ENCODE assay signal across 16 cellular contexts in genomic region chr7:74293577-74293908, GRCh38. TPM values are rescaled to one million over a fixed set of nuclear protein-coding genes. Genes with fewer than 3 reads are reported as not detected.
A peak's percentile ranks its signal among the peaks of the same experiment; 100 is the strongest.
DNase-seq lines count a peak whose midpoint lies in the region; ATAC-seq and TF ChIP-seq lines count a peak whose summit lies in the region.
"Had no signal": no experiment of that assay in that cellular context is flagged by ENCODE, and none has a peak within 500 bp of the region (broad histone marks: within the 10 kb centered on the region; RNA-seq: fewer than 3 reads in every experiment).

No MANE protein-coding gene starts in this region.

- H3K27me3 ChIP-seq in HCT116 (ENCODE audit: insufficient read depth, low read length) = no peaks in the 10 kb centered on the region
- no peaks in the 10 kb centered on the region for H3K27me3 ChIP-seq in body of pancreas
- peaks cover 0 to 10% (median 0%) of the 10 kb centered on the region in 3 donors for H3K27me3 ChIP-seq in stomach
- H3K27me3 ChIP-seq: tibial nerve had no signal

- H3K27me3 Mint-ChIP-seq in mesothelial cell of epicardium (ENCODE audit: low read depth) = peaks cover 2% of the 10 kb centered on the region
- H3K27me3 Mint-ChIP-seq in activated CD4-positive, alpha-beta memory T cell treated with anti-CD3 and anti-CD28 coated beads for 36 hours = peaks cover 5% of the 10 kb centered on the region
- H3K27me3 Mint-ChIP-seq: CD4-positive, alpha-beta T cell had no signal

- no peak for TF ChIP-seq CTCF in HCT116 (IDR thresholded peaks at IDR 0.05 in 2 of 3, conservative IDR thresholded peaks at IDR 0.05 in 1 of 3; ENCODE audit: borderline replicate concordance in 1 of 3, insufficient read depth in 1 of 3, low read depth in 2 of 3, low read length in 2 of 3)
- no peak for TF ChIP-seq CTCF in body of pancreas (IDR thresholded peaks at IDR 0.05)
- TF ChIP-seq CTCF in mesothelial cell of epicardium (IDR thresholded peaks at IDR 0.05; ENCODE audit: unreplicated experiment) = no peak
- TF ChIP-seq CTCF in stomach (IDR thresholded peaks at IDR 0.05) = no peak

- H3K4me1 ChIP-seq in HCT116 (ENCODE audit: control insufficient read depth in 1 of 2, insufficient read depth in 2 of 2, low read length in 2 of 2) (peaks cover 58 to 71% of the 10 kb centered on the region in 2 experiments), body of pancreas (peaks cover 67% of the 10 kb centered on the region), stomach (peaks cover 54 to 71% (median 63%) of the 10 kb centered on the region in 4 donors)

- H3K79me2 ChIP-seq in HCT116 (ENCODE audit: insufficient read depth, low read length) = peaks cover 72% of the 10 kb centered on the region

- TF ChIP-seq POLR2A in HCT116 (IDR thresholded peaks at IDR 0.05; ENCODE audit: borderline replicate concordance, extremely low read depth, insufficient read depth, insufficient read length) (no peak), body of pancreas (IDR thresholded peaks at IDR 0.05) (no peak), stomach (IDR thresholded peaks at IDR 0.05) (no peak), GM18505 (IDR thresholded peaks at IDR 0.05; ENCODE audit: borderline replicate concordance, extremely low read depth, insufficient read depth, insufficient read length) (no peak)

- peak overlapping the region; percentile 94 for H3K4me2 ChIP-seq in HCT116 (ENCODE audit: low read length)
- H3K4me2 ChIP-seq: KMS-11 had no signal

- intact Hi-C loops in HCT116 (cut with micrococcal nuclease) = no loop called here
- intact Hi-C loops in body of pancreas (cut with DNase I) = no loop called here
- intact Hi-C loops in stomach (cut with DNase I; ENCODE audit: low total_unique reads) = no loop called here
- intact Hi-C loops in activated CD4-positive, alpha-beta memory T cell treated with anti-CD3 and anti-CD28 coated beads for 36 hours (cut with micrococcal nuclease) = no loop called here

- no peaks in the 10 kb centered on the region for H3K9me2 ChIP-seq in HCT116 (ENCODE audit: insufficient read depth)

- RAD21 ChIA-PET in HCT116 (lab: Charles Lee; ENCODE audit: low non-redundant PET in 1 of 2, low total read pairs in 2 of 2, uncharacterized antibody in 2 of 2, unreplicated experiment in 2 of 2) = interaction anchor here (0.6 to 0.7 kb wide), 2 partner anchors 15 to 112 kb away, joined by 3 to 4 read pairs; no protein-coding TSS in a partner anchor

- no peak for ATAC-seq in HCT116
- no peak for ATAC-seq in body of pancreas
- ATAC-seq in GM18505 (IDR thresholded peaks at IDR 0.05; ENCODE audit: unreplicated experiment) = no peak
- ATAC-seq in HG03378 (IDR thresholded peaks at IDR 0.05; ENCODE audit: unreplicated experiment) = no peak
- ATAC-seq: activated T-cell treated with anti-CD3 and anti-CD28 coated beads, Interleukin-2, amount 50 U/mL, for 72 hours had no signal

- no peaks in the 10 kb centered on the region for H3K9me3 Mint-ChIP-seq in mesothelial cell of epicardium
- no peaks in the 10 kb centered on the region for H3K9me3 Mint-ChIP-seq in activated CD4-positive, alpha-beta memory T cell treated with anti-CD3 and anti-CD28 coated beads for 36 hours
- H3K9me3 Mint-ChIP-seq: activated T-cell treated with anti-CD3 and anti-CD28 coated beads, Interleukin-2, amount 50 U/mL, for 72 hours; CD4-positive, alpha-beta T cell; T-helper 2 cell treated with Interferon-gamma antibody and Interleukin-4, amounts not matched to agents 5 μg/mL and 100 μg/mL, for 36 hours had no signal

- peak overlapping the region; percentile 57 for H3K9ac ChIP-seq in HCT116 (ENCODE audit: low read length)
- H3K9ac ChIP-seq: KMS-11 had no signal

- H3K4me3 ChIP-seq in HCT116 (replicated peaks in 1 of 2; ENCODE audit: low read depth in 1 of 2, low read length in 2 of 2) = peak overlapping the region in 1 of 2 experiments; percentile 48; a peak in 2 of 4 replicates
- no peak overlapping the region for H3K4me3 ChIP-seq in body of pancreas
- peak overlapping the region; percentile 13 to 35 (median 20) for H3K4me3 ChIP-seq in stomach
- H3K4me3 ChIP-seq: prostate gland had no signal

- no peak for TF ChIP-seq EP300 in stomach (IDR thresholded peaks at IDR 0.05)

- no peaks in the 10 kb centered on the region for H4K20me1 ChIP-seq in HCT116 (ENCODE audit: insufficient read depth)

- H2AFZ ChIP-seq in HCT116 (ENCODE audit: low read depth, low read length, poor library complexity, severe bottlenecking) = no peak overlapping the region

- no peak for TF ChIP-seq RAD21 in HCT116 (IDR thresholded peaks at IDR 0.05; ENCODE audit: low read depth)

- H3K4me1 Mint-ChIP-seq in mesothelial cell of epicardium = peaks cover 15% of the 10 kb centered on the region
- H3K4me1 Mint-ChIP-seq in activated CD4-positive, alpha-beta memory T cell treated with anti-CD3 and anti-CD28 coated beads for 36 hours (ENCODE audit: low read depth) = peaks cover 9% of the 10 kb centered on the region

- H3K9me3 ChIP-seq in HCT116 (ENCODE audit: control insufficient read depth in 1 of 2, insufficient read depth in 1 of 2, low read depth in 1 of 2, low read length in 2 of 2) (no peaks in the 10 kb centered on the region), body of pancreas (no peaks in the 10 kb centered on the region), stomach (no peaks in the 10 kb centered on the region)
- H3K9me3 ChIP-seq: prostate gland, tibial nerve had no signal

- peak overlapping the region; percentile 5 for H3K27ac Mint-ChIP-seq in mesothelial cell of epicardium
- H3K27ac Mint-ChIP-seq in activated CD4-positive, alpha-beta memory T cell treated with anti-CD3 and anti-CD28 coated beads for 36 hours = no peak overlapping the region
- H3K27ac Mint-ChIP-seq: activated T-cell treated with anti-CD3 and anti-CD28 coated beads, Interleukin-2, amount 50 U/mL, for 72 hours; CD4-positive, alpha-beta T cell; T-helper 2 cell treated with Interferon-gamma antibody and Interleukin-4, amounts not matched to agents 5 μg/mL and 100 μg/mL, for 36 hours had no signal

- H3K36me3 Mint-ChIP-seq in mesothelial cell of epicardium = peaks cover 2% of the 10 kb centered on the region
- no peaks in the 10 kb centered on the region for H3K36me3 Mint-ChIP-seq in activated CD4-positive, alpha-beta memory T cell treated with anti-CD3 and anti-CD28 coated beads for 36 hours

- CTCF ChIA-PET in HCT116 (lab: Charles Lee) = no interaction called here
- CTCF ChIA-PET in activated CD4-positive, alpha-beta memory T cell treated with anti-CD3 and anti-CD28 coated beads for 36 hours (lab: Charles Lee) = no interaction called here

- H3K36me3 ChIP-seq in HCT116 (ENCODE audit: control insufficient read depth in 1 of 2, insufficient read depth in 2 of 2, low read length in 2 of 2) (no peaks in the 10 kb centered on the region), body of pancreas (replicated peaks in 1 of 2; ENCODE audit: insufficient read depth in 1 of 2, low read depth in 2 of 2) (no peaks in the 10 kb centered on the region), stomach (peaks cover 0 to 7% (median 0%) of the 10 kb centered on the region in 4 donors)
- H3K36me3 ChIP-seq: prostate gland had no signal

- whole genome bisulfite sequencing in body of pancreas, 2 donors = 41 to 55% methylated on average over 4 of the region's 4 CpGs
- 57 to 68% (median 63%) methylated on average over 4 of the region's 4 CpGs for WGBS in stomach, 5 donors

- POLR2A ChIA-PET in HCT116 (lab: Charles Lee) = no interaction called here
- POLR2A ChIA-PET in activated CD4-positive, alpha-beta memory T cell treated with anti-CD3 and anti-CD28 coated beads for 36 hours (lab: Charles Lee) = no interaction called here

- H3K27ac ChIP-seq in HCT116 (ENCODE audit: low read depth, low read length) = peak overlapping the region; percentile 84
- peak overlapping the region; percentile 76 to 88 (median 82) for H3K27ac ChIP-seq in body of pancreas
- H3K27ac ChIP-seq in stomach = peak overlapping the region; percentile 70 to 91 (median 83)
- H3K27ac ChIP-seq: KMS-11, prostate gland had no signal

- no peak for DNase-seq in HCT116 (ENCODE audit: low read depth, low spot score)
- DNase-seq in body of pancreas = peak in 1 of 4 donors; percentile 18
- no peak for DNase-seq in mesothelial cell of epicardium (ENCODE audit: low spot score in 2 of 2, unreplicated experiment in 2 of 2)
- DNase-seq in stomach = no peak
- no peak for DNase-seq in activated CD4-positive, alpha-beta memory T cell treated with anti-CD3 and anti-CD28 coated beads for 36 hours
- DNase-seq: activated CD4-positive, alpha-beta T cell treated with anti-CD3 and anti-CD28 coated beads, Interleukin-2, amount 50 U/mL, for 1 hour; activated T-cell treated with anti-CD3 and anti-CD28 coated beads, Interleukin-2, amount 50 U/mL, for 72 hours; CD4-positive, alpha-beta T cell; hippocampal formation; NCI-H1694 treated with DMSO at 0.1 percent for 48 hours had no signal

- BruUV-seq in HCT116 (replicated peaks; lab: Mats Ljungman, UMichigan) = no TSS peak

- H3K4me3 Mint-ChIP-seq in mesothelial cell of epicardium = no peak overlapping the region
- no peak overlapping the region for H3K4me3 Mint-ChIP-seq in activated CD4-positive, alpha-beta memory T cell treated with anti-CD3 and anti-CD28 coated beads for 36 hours
- H3K4me3 Mint-ChIP-seq: activated T-cell treated with anti-CD3 and anti-CD28 coated beads, Interleukin-2, amount 50 U/mL, for 72 hours; CD4-positive, alpha-beta T cell; T-helper 2 cell treated with Interferon-gamma antibody and Interleukin-4, amounts not matched to agents 5 μg/mL and 100 μg/mL, for 36 hours had no signal

TF ChIP-seq in HCT116, 20 proteins besides CTCF, POLR2A, EP300 and RAD21 (continues in another document):
- no peak for TF ChIP-seq YY1 (IDR thresholded peaks at IDR 0.05; ENCODE audit: extremely low read depth, insufficient replicate concordance, low read depth, low read length)
- TF ChIP-seq TCF7L2 (IDR thresholded peaks at IDR 0.05; ENCODE audit: borderline replicate concordance, extremely low read depth, insufficient read depth, insufficient read length) = no peak
- no peak for TF ChIP-seq JUND (IDR thresholded peaks at IDR 0.05)
- no peak for TF ChIP-seq SIN3A (IDR thresholded peaks at IDR 0.05; ENCODE audit: low read depth)
- no peak for TF ChIP-seq SRF (IDR thresholded peaks at IDR 0.05; ENCODE audit: low read depth)
- no peak for TF ChIP-seq POLR2AphosphoS5 (IDR thresholded peaks at IDR 0.05; ENCODE audit: low read depth, low read length)

RNA-seq across cellular contexts. Expression of gene CLIP2, which starts 4.3 kb away (rescaled TPM):
- total RNA-seq in HCT116 (2021; ENCODE audit: unreplicated experiment) (40.1 TPM), body of pancreas (100 to 1,000 TPM in 1 of 2 donors, 10 to 100 TPM in 1; 31.6 to 120 TPM), mesothelial cell of epicardium (34.1 to 40.8 TPM (median 40.2 TPM) in 3 replicates), stomach (100 to 1,000 TPM in 1 of 5 donors, 10 to 100 TPM in 4; 20.7 to 485 (median 24.5) TPM)
- 28.6 and 33.7 TPM in 2 replicates for polyA plus RNA-seq in HCT116 (2012)
- 10 to 100 TPM in 2 of 3 donors, 1 to 10 TPM in 1; 4.5 to 24.1 (median 10.5) TPM for polyA plus RNA-seq in stomach
- 1 to 10 TPM; 2.4 to 2.7 TPM for total RNA-seq in activated CD4-positive, alpha-beta memory T cell treated with anti-CD3 and anti-CD28 coated beads for 36 hours

RNA-seq across cellular contexts. Expression of gene RFC2, which starts 39.3 kb away (rescaled TPM):
- total RNA-seq in HCT116 (2021; ENCODE audit: unreplicated experiment) (75.6 TPM), body of pancreas (10 to 100 TPM in 1 of 2 donors, 1 to 10 TPM in 1; 7.9 to 10.1 TPM), mesothelial cell of epicardium (25.8 to 30.0 TPM (median 25.8 TPM) in 3 replicates), stomach (10 to 100 TPM in 4 of 5 donors, 1 to 10 TPM in 1; 7.7 to 39.1 (median 18.2) TPM)
- 47.8 and 57.6 TPM in 2 replicates for polyA plus RNA-seq in HCT116 (2012)
- polyA plus RNA-seq in stomach = 10 to 100 TPM; 22.0 to 27.8 (median 24.0) TPM
- 10 to 100 TPM; 80.8 to 81.1 TPM for total RNA-seq in activated CD4-positive, alpha-beta memory T cell treated with anti-CD3 and anti-CD28 coated beads for 36 hours

Comparison
In these comparisons a context has a peak if more than half of its experiments do, and no peak if none do; other contexts are left out.
1. H3K4me3 ChIP-seq: peak in stomach (4 of 4); none in body of pancreas (0 of 2).
2. Peak in every context shown above with its lines, with median percentiles within 50 percentile points of each other: H3K27ac ChIP-seq.